In genomic region chr15:97904196-97904572, GRCh38 we compare ENCODE assay signal across 9 cellular contexts. TPM values are rescaled to one million over a fixed set of nuclear protein-coding genes. Genes with fewer than 3 reads are reported as not detected.
DNase-seq lines count a peak whose midpoint lies in the region; ATAC-seq and TF ChIP-seq lines count a peak whose summit lies in the region.
"Had no signal": no experiment of that assay in that cellular context is flagged by ENCODE, and none has a peak within 500 bp of the region (broad histone marks: within the 10 kb centered on the region; RNA-seq: fewer than 3 reads in every experiment).

No MANE protein-coding gene starts in this region.

- no peak overlapping the region for H3K4me3 Mint-ChIP-seq in effector memory CD8-positive, alpha-beta T cell
- H3K4me3 Mint-ChIP-seq: CD4-positive, alpha-beta memory T cell had no signal

- H3K9me3 ChIP-seq in esophagus squamous epithelium (no peaks in the 10 kb centered on the region), aorta (ENCODE audit: control insufficient read depth, low read length) (peaks cover 1% of the 10 kb centered on the region)

- H3K4me1 Mint-ChIP-seq in effector memory CD8-positive, alpha-beta T cell (ENCODE audit: low read depth in 2 of 2): peaks cover 0 to 2% of the 10 kb centered on the region in 2 donors

- no peak overlapping the region for H3K4me3 ChIP-seq in esophagus squamous epithelium
- H3K4me3 ChIP-seq in aorta (ENCODE audit: low read length in 2 of 2): no peak overlapping the region

- H3K36me3 Mint-ChIP-seq in effector memory CD8-positive, alpha-beta T cell (ENCODE audit: insufficient read depth): no peaks in the 10 kb centered on the region
- H3K36me3 Mint-ChIP-seq: CD4-positive, alpha-beta memory T cell had no signal

- no peak for TF ChIP-seq POLR2A in esophagus squamous epithelium (IDR thresholded peaks at IDR 0.05)

- no peaks in the 10 kb centered on the region for H3K36me3 ChIP-seq in esophagus squamous epithelium
- H3K36me3 ChIP-seq in aorta (ENCODE audit: control insufficient read depth in 1 of 2, insufficient read depth in 2 of 2, low read length in 1 of 2): no peaks in the 10 kb centered on the region

- H3K4me1 ChIP-seq in esophagus squamous epithelium (peaks cover 0 to 19% (median 5%) of the 10 kb centered on the region in 3 donors), aorta (ENCODE audit: control insufficient read depth in 1 of 2, insufficient read depth in 2 of 2, low read length in 2 of 2) (no peaks in the 10 kb centered on the region)

- peaks cover 1 to 2% of the 10 kb centered on the region in 2 donors for H3K9me3 Mint-ChIP-seq in effector memory CD8-positive, alpha-beta T cell

- ATAC-seq in aorta (ENCODE audit: low FRiP score): peak; percentile 74
- no peak for ATAC-seq in effector memory CD8-positive, alpha-beta T cell (replicated peaks)

- TF ChIP-seq CTCF in LNCAP (IDR thresholded peaks at IDR 0.05) (peak; percentile 85), esophagus squamous epithelium (IDR thresholded peaks at IDR 0.05) (peak; percentile 46 to 79 (median 59))

- peak; percentile 11 for DNase-seq in NCI-H1436 (lab: John Stamatoyannopoulos, UW)
- DNase-seq in NCI-H1436 treated with DMSO at 0.1 percent for 48 hours (lab: John Stamatoyannopoulos, UW): no peak
- DNase-seq in SKM-1 (lab: John Stamatoyannopoulos, UW; ENCODE audit: unreplicated experiment): peak; percentile 7
- DNase-seq in esophagus squamous epithelium (lab: John Stamatoyannopoulos, UW): no peak
- DNase-seq in mucosa of gallbladder (ENCODE audit: low spot score): peak; percentile 69
- peak; percentile 80 to 91 for DNase-seq in aorta
- DNase-seq in effector memory CD8-positive, alpha-beta T cell: no peak

- 0% methylated on average over 1 to 15 of the region's 22 CpGs for WGBS in esophagus squamous epithelium, 2 donors
- WGBS in aorta, 2 donors: 0 to 1% methylated on average over 14 to 22 of the region's 22 CpGs

- H3K27ac ChIP-seq in esophagus squamous epithelium (no peak overlapping the region), aorta (ENCODE audit: low read depth in 1 of 2, low read length in 2 of 2) (no peak overlapping the region)

- H3K27me3 ChIP-seq in esophagus squamous epithelium (peaks cover 0 to 50% (median 0%) of the 10 kb centered on the region in 4 donors), aorta (ENCODE audit: control insufficient read depth in 1 of 2, insufficient read depth in 2 of 2, low read length in 1 of 2) (no peaks in the 10 kb centered on the region)

- peaks cover 0 to 21% of the 10 kb centered on the region in 2 donors for H3K27me3 Mint-ChIP-seq in effector memory CD8-positive, alpha-beta T cell

- no peak overlapping the region for H3K27ac Mint-ChIP-seq in effector memory CD8-positive, alpha-beta T cell
- H3K27ac Mint-ChIP-seq: CD4-positive, alpha-beta memory T cell had no signal

- intact Hi-C loops in esophagus squamous epithelium (cut with DNase I): no loop called here
- intact Hi-C loops in aorta (cut with DNase I): loop anchor here (5.0 to 10.0 kb wide), 4 partner anchors 271 to 521 kb away; no protein-coding TSS in a partner anchor

RNA-seq across cellular contexts. Expression of gene ARRDC4, which starts 56.3 kb away (rescaled TPM):
- 10 to 100 TPM in 3 of 4 donors, 1 to 10 TPM in 1; 6.3 to 24.6 (median 12.5) TPM for total RNA-seq in esophagus squamous epithelium
- 28.3 TPM for total RNA-seq in mucosa of gallbladder
- 10 to 100 TPM; 19.1 to 24.5 TPM for total RNA-seq in aorta
- 10 to 100 TPM in 1 of 2 donors, 1 to 10 TPM in 1; 3.1 to 27.2 TPM for polyA plus RNA-seq in aorta

Comparison
In these comparisons a context has a peak if more than half of its experiments do, and no peak if none do; other contexts are left out.
1. DNase-seq: peak in NCI-H1436 (single experiment), SKM-1 (single experiment), mucosa of gallbladder (single experiment) and aorta (2 of 2); none in NCI-H1436 treated with DMSO at 0.1 percent for 48 hours (single experiment), esophagus squamous epithelium (single experiment) and effector memory CD8-positive, alpha-beta T cell (0 of 3).